In the genomic region with DNA sequence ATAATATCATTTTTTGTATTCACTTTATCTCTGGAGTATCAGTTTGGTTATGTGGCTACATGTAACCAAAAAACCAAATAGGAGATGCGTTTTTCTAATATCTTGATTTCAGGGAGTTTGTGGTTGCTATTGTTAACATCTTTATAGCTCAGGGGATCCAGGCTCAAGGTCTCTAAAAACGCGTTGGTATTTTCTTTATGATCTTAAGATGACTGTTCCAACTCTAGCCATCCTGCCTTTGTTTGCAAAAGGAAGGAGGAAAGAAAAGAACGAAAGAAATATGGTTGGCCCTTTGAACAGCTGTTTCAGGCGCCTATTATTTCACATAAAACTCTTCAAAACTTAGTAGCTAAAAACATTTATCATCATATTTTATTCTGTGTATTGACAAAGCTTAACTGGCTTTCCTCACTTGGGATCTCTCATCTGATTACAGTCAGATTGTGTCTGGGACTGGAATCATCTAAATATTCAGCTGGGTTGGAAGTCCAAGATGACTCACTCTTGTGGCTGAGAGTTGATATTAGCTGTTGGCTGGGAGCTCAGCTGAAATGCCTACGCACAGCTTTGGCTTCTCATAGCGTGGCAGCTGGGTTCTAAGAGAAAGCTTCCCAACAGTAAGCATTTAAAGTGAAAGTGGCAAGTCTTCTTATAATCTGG, we compare ENCODE assay signal across 10 cellular contexts.
DNase-seq lines count a peak whose midpoint lies in the region; ATAC-seq, FAIRE-seq and TF ChIP-seq lines count a peak whose summit lies in the region.
"Had no signal": no experiment of that assay in that cellular context is flagged by ENCODE, and none has a peak within 500 bp of the region (broad histone marks: within the 10 kb centered on the region; RNA-seq: fewer than 3 reads in every experiment).

No MANE protein-coding gene starts in this region.

- peaks cover 18% of the 10 kb centered on the region for H3K4me1 ChIP-seq in astrocyte (ENCODE audit: insufficient read depth, low read length)
- no peaks in the 10 kb centered on the region for H3K4me1 ChIP-seq in stomach
- no peaks in the 10 kb centered on the region for H3K4me1 ChIP-seq in CD8-positive, alpha-beta T cell (ENCODE audit: insufficient read depth, low read length)

- no peaks in the 10 kb centered on the region for H3K27me3 Mint-ChIP-seq in astrocyte (ENCODE audit: low read depth, unreplicated experiment)
- no peaks in the 10 kb centered on the region for H3K27me3 Mint-ChIP-seq in CD8-positive, alpha-beta T cell (ENCODE audit: low read depth)
- H3K27me3 Mint-ChIP-seq in stimulated activated naive CD8-positive, alpha-beta T cell treated with anti-CD3 and anti-CD28 coated beads, Interleukin-15, amount 100 ng/mL, for 72 hours: peaks cover 6% of the 10 kb centered on the region
- H3K27me3 Mint-ChIP-seq: naive B cell had no signal

- no peaks in the 10 kb centered on the region for H3K79me2 ChIP-seq in astrocyte (ENCODE audit: insufficient read depth, low read length)

- H3K27ac ChIP-seq in astrocyte (ENCODE audit: low read depth, low read length) (peak overlapping the region; percentile 92), stomach (no peak overlapping the region)
- H3K27ac ChIP-seq in CD8-positive, alpha-beta T cell (ENCODE audit: low read depth, low read length): no peak overlapping the region

- H4K20me1 ChIP-seq in astrocyte (ENCODE audit: insufficient read depth, low read length): no peaks in the 10 kb centered on the region

- DNase-seq in HT-29 (ENCODE audit: low spot score) (peak; percentile 56), astrocyte (ENCODE audit: low read depth) (peak; percentile 97), hepatic stellate cell (ENCODE audit: low spot score) (peak; percentile 50), stomach (peak; percentile 32), NCI-H345 treated with DMSO at 0.1 percent for 48 hours (lab: John Stamatoyannopoulos, UW; ENCODE audit: unreplicated experiment) (no peak)
- DNase-seq in CD8-positive, alpha-beta T cell: no peak
- DNase-seq in stimulated activated naive CD8-positive, alpha-beta T cell treated with anti-CD3 and anti-CD28 coated beads, Interleukin-15, amount 100 ng/mL, for 72 hours: no peak
- DNase-seq: naive B cell had no signal

- H3K36me3 ChIP-seq in astrocyte (ENCODE audit: insufficient read depth, low read length): no peaks in the 10 kb centered on the region
- no peaks in the 10 kb centered on the region for H3K36me3 ChIP-seq in stomach
- H3K36me3 ChIP-seq in CD8-positive, alpha-beta T cell (ENCODE audit: insufficient read depth, low read length): no peaks in the 10 kb centered on the region

- H3K9me3 ChIP-seq in astrocyte (ENCODE audit: insufficient read depth, low read depth, low read length) (no peaks in the 10 kb centered on the region), stomach (no peaks in the 10 kb centered on the region)
- H3K9me3 ChIP-seq in CD8-positive, alpha-beta T cell (ENCODE audit: low read length): no peaks in the 10 kb centered on the region

- TF ChIP-seq POLR2A in stomach (IDR thresholded peaks at IDR 0.05): no peak

- H3K9ac ChIP-seq in astrocyte (ENCODE audit: low read length): peak overlapping the region; percentile 65

- H3K9me3 Mint-ChIP-seq in astrocyte (ENCODE audit: unreplicated experiment): no peaks in the 10 kb centered on the region
- H3K9me3 Mint-ChIP-seq in CD8-positive, alpha-beta T cell: no peaks in the 10 kb centered on the region
- H3K9me3 Mint-ChIP-seq in stimulated activated naive CD8-positive, alpha-beta T cell treated with anti-CD3 and anti-CD28 coated beads, Interleukin-15, amount 100 ng/mL, for 72 hours: no peaks in the 10 kb centered on the region
- H3K9me3 Mint-ChIP-seq: naive B cell; stimulated activated naive CD8-positive, alpha-beta T cell treated with anti-CD3 and anti-CD28 coated beads, Interleukin-15, Interleukin-2, amounts not matched to agents 100 ng/mL and 50 ng/mL, for 24 hours had no signal

- peaks cover 26% of the 10 kb centered on the region for H3K4me1 Mint-ChIP-seq in astrocyte (ENCODE audit: low read depth, unreplicated experiment)
- H3K4me1 Mint-ChIP-seq in CD8-positive, alpha-beta T cell (ENCODE audit: low read depth): no peaks in the 10 kb centered on the region
- peaks cover 4% of the 10 kb centered on the region for H3K4me1 Mint-ChIP-seq in stimulated activated naive CD8-positive, alpha-beta T cell treated with anti-CD3 and anti-CD28 coated beads, Interleukin-15, amount 100 ng/mL, for 72 hours

- POLR2A ChIA-PET in CD8-positive, alpha-beta T cell (lab: Charles Lee): no interaction called here

- TF ChIP-seq EP300 in stomach (IDR thresholded peaks at IDR 0.05): no peak

- TF ChIP-seq CTCF in astrocyte (IDR thresholded peaks at IDR 0.05; ENCODE audit: insufficient read depth, low read depth, low read length): no peak
- no peak for TF ChIP-seq CTCF in stomach (IDR thresholded peaks at IDR 0.05)
- no peak for TF ChIP-seq CTCF in CD8-positive, alpha-beta T cell (IDR thresholded peaks at IDR 0.05)

- ATAC-seq in CD8-positive, alpha-beta T cell: no peak
- ATAC-seq in HG03097 (IDR thresholded peaks at IDR 0.05; ENCODE audit: low FRiP score, unreplicated experiment): no peak
- ATAC-seq in stimulated activated naive CD8-positive, alpha-beta T cell treated with anti-CD3 and anti-CD28 coated beads, Interleukin-15, amount 100 ng/mL, for 72 hours: no peak

- intact Hi-C loops in stomach (cut with DNase I; ENCODE audit: low total_unique reads): no loop called here
- intact Hi-C loops in CD8-positive, alpha-beta T cell (cut with DNase I, micrococcal nuclease): no loop called here

- no peak overlapping the region for H3K4me3 Mint-ChIP-seq in astrocyte (ENCODE audit: unreplicated experiment)
- H3K4me3 Mint-ChIP-seq in CD8-positive, alpha-beta T cell: no peak overlapping the region
- no peak overlapping the region for H3K4me3 Mint-ChIP-seq in stimulated activated naive CD8-positive, alpha-beta T cell treated with anti-CD3 and anti-CD28 coated beads, Interleukin-15, amount 100 ng/mL, for 72 hours
- H3K4me3 Mint-ChIP-seq: naive B cell; stimulated activated naive CD8-positive, alpha-beta T cell treated with anti-CD3 and anti-CD28 coated beads, Interleukin-15, Interleukin-2, amounts not matched to agents 100 ng/mL and 50 ng/mL, for 24 hours had no signal

- peak overlapping the region; percentile 88 for H3K27ac Mint-ChIP-seq in astrocyte (ENCODE audit: unreplicated experiment)
- H3K27ac Mint-ChIP-seq in CD8-positive, alpha-beta T cell: no peak overlapping the region
- no peak overlapping the region for H3K27ac Mint-ChIP-seq in stimulated activated naive CD8-positive, alpha-beta T cell treated with anti-CD3 and anti-CD28 coated beads, Interleukin-15, amount 100 ng/mL, for 72 hours
- H3K27ac Mint-ChIP-seq: naive B cell; stimulated activated naive CD8-positive, alpha-beta T cell treated with anti-CD3 and anti-CD28 coated beads, Interleukin-15, Interleukin-2, amounts not matched to agents 100 ng/mL and 50 ng/mL, for 24 hours had no signal

- WGBS in stomach, 5 donors: 54 to 65% (median 56%) methylated on average over 7 of the region's 7 CpGs

- H3K4me3 ChIP-seq in astrocyte (ENCODE audit: insufficient read depth, low read depth, low read length) (peak overlapping the region; percentile 41), stomach (no peak overlapping the region)
- H3K4me3 ChIP-seq in CD8-positive, alpha-beta T cell (ENCODE audit: low read depth, low read length): no peak overlapping the region

- H3K36me3 Mint-ChIP-seq in astrocyte (ENCODE audit: low read depth, unreplicated experiment): no peaks in the 10 kb centered on the region
- H3K36me3 Mint-ChIP-seq in CD8-positive, alpha-beta T cell: no peaks in the 10 kb centered on the region
- H3K36me3 Mint-ChIP-seq: naive B cell had no signal

- peak overlapping the region; percentile 84 for H3K4me2 ChIP-seq in astrocyte (ENCODE audit: low read length)

- H3K27me3 ChIP-seq in astrocyte (ENCODE audit: insufficient read depth, low read length) (no peaks in the 10 kb centered on the region), stomach (no peaks in the 10 kb centered on the region)
- no peaks in the 10 kb centered on the region for H3K27me3 ChIP-seq in CD8-positive, alpha-beta T cell (ENCODE audit: insufficient read depth, low read length)

- peak; percentile 97 for FAIRE-seq in astrocyte (lab: Jason Lieb, UNC)

- CTCF ChIA-PET in CD8-positive, alpha-beta T cell (lab: Charles Lee): interaction anchor here (0.6 kb wide), 1 partner anchor 1525 kb away, joined by 3 read pairs; no protein-coding TSS in a partner anchor

- peak overlapping the region; percentile 77 for H2AFZ ChIP-seq in astrocyte (ENCODE audit: low read depth, low read length)

Comparison
In these comparisons a context has a peak if more than half of its experiments do, and no peak if none do; other contexts are left out.
1. DNase-seq: peak in HT-29 (single experiment), astrocyte (single experiment), hepatic stellate cell (single experiment) and stomach (single experiment); none in CD8-positive, alpha-beta T cell (0 of 7), NCI-H345 treated with DMSO at 0.1 percent for 48 hours (single experiment) and stimulated activated naive CD8-positive, alpha-beta T cell treated with anti-CD3 and anti-CD28 coated beads, Interleukin-15, amount 100 ng/mL, for 72 hours (0 of 2).